Comparison of ENCODE assay signal across 11 cellular contexts in the genomic region with DNA sequence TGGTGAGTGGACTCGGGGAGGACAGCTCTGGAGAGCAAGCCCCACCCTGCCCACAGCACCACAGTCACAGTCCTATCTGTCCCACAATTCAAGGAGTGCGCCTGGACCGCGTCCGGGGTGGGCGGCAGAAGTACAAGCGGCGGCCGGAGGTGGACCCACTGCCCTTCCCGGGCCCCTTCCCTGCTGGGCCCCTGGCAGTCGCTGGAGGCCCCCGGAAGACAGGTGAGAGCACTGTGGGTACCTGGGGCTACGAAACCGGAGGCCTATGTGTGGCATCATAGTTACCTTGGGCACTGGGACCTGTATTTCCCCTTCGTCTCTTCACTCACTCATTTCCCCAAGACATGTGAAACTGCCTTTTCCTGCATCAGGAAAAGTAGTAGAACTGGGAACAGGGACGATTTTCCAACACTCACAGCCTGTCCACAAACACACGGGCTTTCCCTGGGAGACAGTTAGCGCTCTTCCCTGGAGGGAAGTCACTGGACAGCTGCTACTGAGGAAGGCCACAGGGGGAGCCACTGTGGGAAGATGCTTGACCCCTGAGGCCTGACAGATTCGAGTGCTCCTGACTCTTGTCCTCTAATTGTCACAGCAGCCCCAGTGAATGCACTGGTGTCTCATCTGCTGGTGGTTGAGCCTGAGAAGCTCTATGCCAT. TPM values are rescaled to one million over a fixed set of nuclear protein-coding genes. Genes with fewer than 3 reads are reported as not detected.
DNase-seq lines count a peak whose midpoint lies in the region; ATAC-seq and TF ChIP-seq lines count a peak whose summit lies in the region.
"Had no signal": no experiment of that assay in that cellular context is flagged by ENCODE, and none has a peak within 500 bp of the region (broad histone marks: within the 10 kb centered on the region; RNA-seq: fewer than 3 reads in every experiment).

No MANE protein-coding gene starts in this region.

- POLR2A ChIA-PET in RWPE1 (lab: Yijun Ruan, JAX; ENCODE audit: low non-redundant PET) = no interaction called here

- ATAC-seq in activated CD8-positive, alpha-beta memory T cell treated with anti-CD3 and anti-CD28 coated beads, Interleukin-2, amount 10 ng/mL, durations not matched to agents 7 days and 5 days = no peak
- no peak for ATAC-seq in GM21390 (IDR thresholded peaks at IDR 0.05; ENCODE audit: unreplicated experiment)

- peaks cover 13% of the 10 kb centered on the region for H3K36me3 ChIP-seq in effector memory CD4-positive, alpha-beta T cell (ENCODE audit: control insufficient read depth, insufficient read depth, low read length)

- H3K27ac ChIP-seq in RWPE1 = peak overlapping the region; percentile 100
- peak overlapping the region; percentile 77 for H3K27ac ChIP-seq in temporal lobe (ENCODE audit: low read depth, low read length)
- no peak overlapping the region for H3K27ac ChIP-seq in effector memory CD4-positive, alpha-beta T cell (ENCODE audit: insufficient read depth, low read length, poor library complexity, severe bottlenecking)

- H3K4me3 Mint-ChIP-seq in activated CD8-positive, alpha-beta memory T cell treated with anti-CD3 and anti-CD28 coated beads, Interleukin-2, amount 10 ng/mL, durations not matched to agents 7 days and 5 days = no peak overlapping the region

- H3K27me3 ChIP-seq in effector memory CD4-positive, alpha-beta T cell (replicated peaks; ENCODE audit: control insufficient read depth, insufficient read depth, low read length, poor library complexity, severe bottlenecking) = no peaks in the 10 kb centered on the region
- H3K27me3 ChIP-seq: thyroid gland had no signal

- H3K4me1 ChIP-seq in effector memory CD4-positive, alpha-beta T cell (ENCODE audit: control insufficient read depth, insufficient read depth, low read length, poor library complexity, severe bottlenecking) = peaks cover 12% of the 10 kb centered on the region

- H3K27me3 Mint-ChIP-seq in activated CD8-positive, alpha-beta memory T cell treated with anti-CD3 and anti-CD28 coated beads, Interleukin-2, amount 10 ng/mL, durations not matched to agents 7 days and 5 days = no peaks in the 10 kb centered on the region

- H3K4me3 ChIP-seq in fibroblast of villous mesenchyme (ENCODE audit: low read depth, low read length) = no peak overlapping the region
- no peak overlapping the region for H3K4me3 ChIP-seq in effector memory CD4-positive, alpha-beta T cell (ENCODE audit: insufficient read depth, low read depth, low read length, poor library complexity, severe bottlenecking)
- H3K4me3 ChIP-seq: thyroid gland had no signal

- no peaks in the 10 kb centered on the region for H3K9me3 ChIP-seq in effector memory CD4-positive, alpha-beta T cell (ENCODE audit: control insufficient read depth, low read length)
- H3K9me3 ChIP-seq: thyroid gland had no signal

- peak; percentile 40 for DNase-seq in activated CD8-positive, alpha-beta memory T cell treated with anti-CD3 and anti-CD28 coated beads, Interleukin-2, amount 10 ng/mL, durations not matched to agents 7 days and 5 days
- DNase-seq in activated CD8-positive, alpha-beta memory T cell treated with anti-CD3 and anti-CD28 coated beads for 24 hours = no peak
- DNase-seq in RWPE1 (ENCODE audit: low spot score) = no peak
- DNase-seq in fibroblast of villous mesenchyme (ENCODE audit: low read depth) = no peak
- no peak for DNase-seq in NCI-H187 (lab: John Stamatoyannopoulos, UW)
- DNase-seq in effector memory CD4-positive, alpha-beta T cell = no peak
- DNase-seq: thyroid gland had no signal

- peaks cover 47% of the 10 kb centered on the region for H3K4me1 Mint-ChIP-seq in activated CD8-positive, alpha-beta memory T cell treated with anti-CD3 and anti-CD28 coated beads, Interleukin-2, amount 10 ng/mL, durations not matched to agents 7 days and 5 days

- TF ChIP-seq CTCF in RWPE1 (conservative IDR thresholded peaks at IDR 0.05; ENCODE audit: low read depth) (no peak), fibroblast of villous mesenchyme (IDR thresholded peaks at IDR 0.05; ENCODE audit: insufficient read depth, low read depth, low read length) (peak; percentile 38)

- peaks cover 23% of the 10 kb centered on the region for H3K36me3 Mint-ChIP-seq in activated CD8-positive, alpha-beta memory T cell treated with anti-CD3 and anti-CD28 coated beads, Interleukin-2, amount 10 ng/mL, durations not matched to agents 7 days and 5 days

- peak overlapping the region; percentile 19 for H3K27ac Mint-ChIP-seq in activated CD8-positive, alpha-beta memory T cell treated with anti-CD3 and anti-CD28 coated beads, Interleukin-2, amount 10 ng/mL, durations not matched to agents 7 days and 5 days

- CTCF ChIA-PET in activated CD8-positive, alpha-beta memory T cell treated with anti-CD3 and anti-CD28 coated beads, Interleukin-2, amount 10 ng/mL, durations not matched to agents 7 days and 5 days (lab: Charles Lee) = interaction anchor here (0.6 to 0.9 kb wide), 3 partner anchors 10 to 17 kb away, joined by 3 to 4 read pairs (median 3); no protein-coding TSS in a partner anchor
- CTCF ChIA-PET in RWPE1 (lab: Yijun Ruan, JAX) = interaction anchor here (0.6 to 0.9 kb wide), 2 partner anchors 13 to 31 kb away, joined by 3 read pairs; no protein-coding TSS in a partner anchor

- H3K9me3 Mint-ChIP-seq in activated CD8-positive, alpha-beta memory T cell treated with anti-CD3 and anti-CD28 coated beads, Interleukin-2, amount 10 ng/mL, durations not matched to agents 7 days and 5 days (ENCODE audit: low read depth) = no peaks in the 10 kb centered on the region

RNA-seq across cellular contexts. Expression of gene TRMT112, which starts 3.1 kb away (rescaled TPM):
- 100 to 1,000 TPM; 134 to 153 TPM for total RNA-seq in activated CD8-positive, alpha-beta memory T cell treated with anti-CD3 and anti-CD28 coated beads, Interleukin-2, amount 10 ng/mL, durations not matched to agents 7 days and 5 days
- total RNA-seq in fibroblast of villous mesenchyme (144 and 155 TPM in 2 replicates), temporal lobe (50.9 TPM)

RNA-seq across cellular contexts. Expression of gene PRDX5, which starts 3.6 kb away (rescaled TPM):
- total RNA-seq in activated CD8-positive, alpha-beta memory T cell treated with anti-CD3 and anti-CD28 coated beads, Interleukin-2, amount 10 ng/mL, durations not matched to agents 7 days and 5 days = 100 to 1,000 TPM; 125 to 163 TPM
- total RNA-seq in fibroblast of villous mesenchyme (211 and 230 TPM in 2 replicates), temporal lobe (87.5 TPM)

RNA-seq across cellular contexts. Expression of gene ESRRA, which starts 9.0 kb away (rescaled TPM):
- 10 to 100 TPM; 46.6 to 54.0 TPM for total RNA-seq in activated CD8-positive, alpha-beta memory T cell treated with anti-CD3 and anti-CD28 coated beads, Interleukin-2, amount 10 ng/mL, durations not matched to agents 7 days and 5 days
- total RNA-seq in fibroblast of villous mesenchyme (19.3 and 23.3 TPM in 2 replicates), temporal lobe (10.8 TPM)

RNA-seq across cellular contexts. Expression of gene CATSPERZ, which starts 14.1 kb away (rescaled TPM):
- total RNA-seq in activated CD8-positive, alpha-beta memory T cell treated with anti-CD3 and anti-CD28 coated beads, Interleukin-2, amount 10 ng/mL, durations not matched to agents 7 days and 5 days = not detected
- 0.32 TPM in 1 of 2 replicates, not detected in the other for total RNA-seq in fibroblast of villous mesenchyme
- 0.98 TPM for total RNA-seq in temporal lobe
- total RNA-seq: endothelial cell of umbilical vein had no signal

RNA-seq across cellular contexts. Expression of gene KCNK4, which starts 23.2 kb away (rescaled TPM):
- total RNA-seq in activated CD8-positive, alpha-beta memory T cell treated with anti-CD3 and anti-CD28 coated beads, Interleukin-2, amount 10 ng/mL, durations not matched to agents 7 days and 5 days = under 1 TPM in 1 of 2 experiments, not detected in 1; 0.29 TPM
- under 0.01 TPM in 1 of 2 replicates, not detected in the other for total RNA-seq in fibroblast of villous mesenchyme
- 1.5 TPM for total RNA-seq in temporal lobe
- total RNA-seq: liver, thyroid gland had no signal
